Comparison of ENCODE assay signal across 14 cellular contexts in the genomic region with DNA sequence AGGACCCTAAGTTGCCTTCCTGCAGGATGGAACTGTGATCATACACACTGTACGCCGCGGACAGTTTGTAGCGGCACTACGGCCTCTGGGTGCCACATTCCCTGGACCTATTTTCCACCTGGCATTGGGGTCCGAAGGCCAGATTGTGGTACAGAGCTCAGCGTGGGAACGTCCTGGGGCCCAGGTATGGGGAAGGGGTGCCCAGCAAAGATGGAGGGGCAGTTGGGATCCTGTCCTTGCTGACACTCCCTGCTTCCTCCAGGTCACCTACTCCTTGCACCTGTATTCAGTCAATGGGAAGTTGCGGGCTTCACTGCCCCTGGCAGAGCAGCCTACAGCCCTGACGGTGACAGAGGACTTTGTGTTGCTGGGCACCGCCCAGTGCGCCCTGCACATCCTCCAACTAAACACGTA. TPM values are rescaled to one million over a fixed set of nuclear protein-coding genes. Genes with fewer than 3 reads are reported as not detected.
A peak's percentile ranks its signal among the peaks of the same experiment; 100 is the strongest.
DNase-seq lines count a peak whose midpoint lies in the region; TF ChIP-seq lines count a peak whose summit lies in the region.
"Had no signal": no experiment of that assay in that cellular context is flagged by ENCODE, and none has a peak within 500 bp of the region (broad histone marks: within the 10 kb centered on the region; RNA-seq: fewer than 3 reads in every experiment).

No MANE protein-coding gene starts in this region.

- H3K9me3 Mint-ChIP-seq in activated CD4-positive, alpha-beta T cell treated with anti-CD3 and anti-CD28 coated beads, Interleukin-2, amount 10 ng/mL, durations not matched to agents 7 days and 5 days, result no peaks in the 10 kb centered on the region
- H3K9me3 Mint-ChIP-seq in endothelial cell (ENCODE audit: unreplicated experiment), result no peaks in the 10 kb centered on the region

- in situ Hi-C loops in brain microvascular endothelial cell (cut with HindIII; ENCODE audit: low pct_ligation_motif_present, low sequenced_read_pairs), result no loop called here

- intact Hi-C loops in posterior vena cava (cut with DNase I), result no loop called here

- no peaks in the 10 kb centered on the region for H3K27me3 Mint-ChIP-seq in activated CD4-positive, alpha-beta T cell treated with anti-CD3 and anti-CD28 coated beads, Interleukin-2, amount 10 ng/mL, durations not matched to agents 7 days and 5 days
- H3K27me3 Mint-ChIP-seq in endothelial cell (ENCODE audit: unreplicated experiment), result peaks cover 4% of the 10 kb centered on the region

- H3K36me3 ChIP-seq in osteoblast (ENCODE audit: insufficient read depth, low read length) (no peaks in the 10 kb centered on the region), brain microvascular endothelial cell (replicated peaks) (peaks cover 2% of the 10 kb centered on the region)

- H3K27ac ChIP-seq in osteoblast (ENCODE audit: low read depth, low read length) (no peak overlapping the region), brain microvascular endothelial cell (no peak overlapping the region)

- no peaks in the 10 kb centered on the region for H3K9me3 ChIP-seq in osteoblast (ENCODE audit: low read depth, low read length)
- H3K9me3 ChIP-seq: body of pancreas, testis had no signal

- H3K27me3 ChIP-seq in osteoblast (ENCODE audit: insufficient read depth, low read length), result no peaks in the 10 kb centered on the region
- no peaks in the 10 kb centered on the region for H3K27me3 ChIP-seq in brain microvascular endothelial cell (replicated peaks)
- H3K27me3 ChIP-seq: body of pancreas, testis had no signal

- H3K4me3 Mint-ChIP-seq in activated CD4-positive, alpha-beta T cell treated with anti-CD3 and anti-CD28 coated beads, Interleukin-2, amount 10 ng/mL, durations not matched to agents 7 days and 5 days, result peak overlapping the region; percentile 25
- peak overlapping the region; percentile 77 for H3K4me3 Mint-ChIP-seq in endothelial cell (ENCODE audit: unreplicated experiment)

- no peaks in the 10 kb centered on the region for H4K20me1 ChIP-seq in osteoblast (ENCODE audit: insufficient read depth, low read length)

- no peak overlapping the region for H3K4me2 ChIP-seq in osteoblast (ENCODE audit: insufficient read depth, low read length)

- CTCF ChIA-PET in activated CD4-positive, alpha-beta T cell treated with anti-CD3 and anti-CD28 coated beads, Interleukin-2, amount 10 ng/mL, durations not matched to agents 7 days and 5 days (lab: Charles Lee), result interaction anchor here (1.7 kb wide), 1 partner anchor 21 kb away, joined by 5 read pairs; no protein-coding TSS in a partner anchor

- POLR2A ChIA-PET in activated CD4-positive, alpha-beta T cell treated with anti-CD3 and anti-CD28 coated beads, Interleukin-2, amount 10 ng/mL, durations not matched to agents 7 days and 5 days (lab: Charles Lee), result no interaction called here

- H3K79me2 ChIP-seq in osteoblast (ENCODE audit: insufficient read depth, low read length), result no peaks in the 10 kb centered on the region

- H2AFZ ChIP-seq in osteoblast (ENCODE audit: low read length), result no peak overlapping the region

- H3K27ac Mint-ChIP-seq in activated CD4-positive, alpha-beta T cell treated with anti-CD3 and anti-CD28 coated beads, Interleukin-2, amount 10 ng/mL, durations not matched to agents 7 days and 5 days, result no peak overlapping the region
- no peak overlapping the region for H3K27ac Mint-ChIP-seq in endothelial cell (ENCODE audit: unreplicated experiment)

- no peak for DNase-seq in activated CD4-positive, alpha-beta T cell treated with anti-CD3 and anti-CD28 coated beads, Interleukin-2, amount 10 ng/mL, durations not matched to agents 7 days and 5 days
- DNase-seq in activated CD4-positive, alpha-beta T cell treated with anti-CD3 and anti-CD28 coated beads, Interleukin-2, amount 50 U/mL, for 48 hours, result no peak
- DNase-seq in HuH-7.5 (ENCODE audit: low spot score), result peak; percentile 7
- DNase-seq in endothelial cell (ENCODE audit: low spot score), result no peak
- DNase-seq in osteoblast (ENCODE audit: insufficient read length, low spot score, missing footprints), result peak; percentile 65
- DNase-seq in posterior vena cava (ENCODE audit: low spot score), result no peak
- no peak for DNase-seq in NK-92 treated with Interleukin-12 subunit alpha and Interleukin-12 subunit beta, amount 100 ng/mL, for 24 hours (lab: John Stamatoyannopoulos, UW)
- DNase-seq in brain microvascular endothelial cell, result no peak
- DNase-seq: DMS53, Kasumi-1, NCI-H2081, SHP77 treated with DMSO at 0.1 percent for 48 hours, testis had no signal

- peaks cover 15% of the 10 kb centered on the region for H3K4me1 ChIP-seq in osteoblast (ENCODE audit: insufficient read depth, low read length)

- TF ChIP-seq CTCF in endothelial cell (IDR thresholded peaks at IDR 0.05; ENCODE audit: unreplicated experiment) (no peak), osteoblast (IDR thresholded peaks at IDR 0.05; ENCODE audit: extremely low read depth, low read depth, low read length) (no peak), brain microvascular endothelial cell (IDR thresholded peaks at IDR 0.05; ENCODE audit: low read depth, low read length, missing control alignments) (no peak)

- H3K4me3 ChIP-seq in osteoblast (ENCODE audit: insufficient read depth, low read length) (no peak overlapping the region), brain microvascular endothelial cell (ENCODE audit: low read depth, low read length) (no peak overlapping the region)
- H3K4me3 ChIP-seq: body of pancreas had no signal

- peaks cover 34% of the 10 kb centered on the region for H3K36me3 Mint-ChIP-seq in activated CD4-positive, alpha-beta T cell treated with anti-CD3 and anti-CD28 coated beads, Interleukin-2, amount 10 ng/mL, durations not matched to agents 7 days and 5 days (ENCODE audit: low read depth)
- H3K36me3 Mint-ChIP-seq in endothelial cell (ENCODE audit: low read depth, unreplicated experiment), result peaks cover 33% of the 10 kb centered on the region

- H3K4me1 Mint-ChIP-seq in activated CD4-positive, alpha-beta T cell treated with anti-CD3 and anti-CD28 coated beads, Interleukin-2, amount 10 ng/mL, durations not matched to agents 7 days and 5 days, result peaks cover 18% of the 10 kb centered on the region
- H3K4me1 Mint-ChIP-seq in endothelial cell (ENCODE audit: unreplicated experiment), result peaks cover 3% of the 10 kb centered on the region

RNA-seq across cellular contexts. Expression of gene NBEAL2, which starts 28.8 kb away (rescaled TPM):
- 100 to 1,000 TPM; 194 to 212 TPM for total RNA-seq in activated CD4-positive, alpha-beta T cell treated with anti-CD3 and anti-CD28 coated beads, Interleukin-2, amount 10 ng/mL, durations not matched to agents 7 days and 5 days
- total RNA-seq in endothelial cell (ENCODE audit: unreplicated experiment), result 202 TPM
- 2.1 and 4.3 TPM in 2 replicates for total RNA-seq in osteoblast
- 10 to 100 TPM; 26.0 to 33.1 TPM for total RNA-seq in posterior vena cava

RNA-seq across cellular contexts. Expression of gene CCDC12, which starts 31.7 kb away (rescaled TPM):
- total RNA-seq in activated CD4-positive, alpha-beta T cell treated with anti-CD3 and anti-CD28 coated beads, Interleukin-2, amount 10 ng/mL, durations not matched to agents 7 days and 5 days, result 10 to 100 TPM; 48.7 to 56.1 TPM
- total RNA-seq in endothelial cell (ENCODE audit: unreplicated experiment), result 36.3 TPM
- total RNA-seq in osteoblast, result 17.4 and 20.6 TPM in 2 replicates
- total RNA-seq in posterior vena cava, result 10 to 100 TPM; 21.5 to 26.0 TPM

Comparison
In these comparisons a context has a peak if more than half of its experiments do, and no peak if none do; other contexts are left out.
1. DNase-seq: peak in HuH-7.5 (single experiment) and osteoblast (single experiment); none in activated CD4-positive, alpha-beta T cell treated with anti-CD3 and anti-CD28 coated beads, Interleukin-2, amount 10 ng/mL, durations not matched to agents 7 days and 5 days (single experiment), activated CD4-positive, alpha-beta T cell treated with anti-CD3 and anti-CD28 coated beads, Interleukin-2, amount 50 U/mL, for 48 hours (0 of 2), endothelial cell (single experiment), posterior vena cava (single experiment), NK-92 treated with Interleukin-12 subunit alpha and Interleukin-12 subunit beta, amount 100 ng/mL, for 24 hours (single experiment) and brain microvascular endothelial cell (single experiment).